ENCODE assay signal across 22 cellular contexts in genomic region chr20:40880716-40881104, GRCh38.
"Had no signal": no experiment of that assay in that cellular context is flagged by ENCODE, and none has a peak within 500 bp of the region (broad histone marks: within the 10 kb centered on the region; RNA-seq: fewer than 3 reads in every experiment).

No MANE protein-coding gene starts in this region.

- H3K4me1 ChIP-seq: gastroesophageal sphincter, right lobe of liver, tibial nerve had no signal

- H3K27ac Mint-ChIP-seq: activated naive CD4-positive, alpha-beta T cell treated with anti-CD3 and anti-CD28 coated beads, Interleukin-2, amount 10 ng/mL, durations not matched to agents 7 days and 5 days; brain; memory B cell; T-cell had no signal

- H3K36me3 ChIP-seq: gastroesophageal sphincter, right lobe of liver, tibial nerve, WERI-Rb-1 had no signal

- DNase-seq: activated CD4-positive, CD25-positive, alpha-beta regulatory T cell treated with anti-CD3 and anti-CD28 coated beads, Interleukin-2, amount 50 U/mL, for 72 hours; activated effector memory CD4-positive, alpha-beta T cell treated with anti-CD3 and anti-CD28 coated beads, Interleukin-2, amount 50 U/mL, for 16 hours; activated naive CD4-positive, alpha-beta T cell treated with anti-CD3 and anti-CD28 coated beads, Interleukin-2, amount 10 ng/mL, durations not matched to agents 7 days and 5 days; anterior cingulate cortex; caudate nucleus; dorsolateral prefrontal cortex; head of caudate nucleus; islet precursor cell; left cardiac atrium; nephron progenitor cell; nucleus accumbens; posterior cingulate gyrus; right lobe of liver; stimulated activated CD4-positive, alpha-beta T cell treated with anti-CD3 and anti-CD28 coated beads, Interleukin-1b, Interleukin-23, amount 100 ng/mL, for 48 hours; stimulated activated naive CD8-positive, alpha-beta T cell treated with anti-CD3 and anti-CD28 coated beads, Interleukin-15, amount 100 ng/mL, for 72 hours; T-cell; WERI-Rb-1 had no signal

- H3K36me3 Mint-ChIP-seq: brain, memory B cell had no signal

- H3K4me3 ChIP-seq: dorsolateral prefrontal cortex, gastroesophageal sphincter, right lobe of liver, skin epidermis, tibial nerve had no signal

- H3K4me3 Mint-ChIP-seq: activated naive CD4-positive, alpha-beta T cell treated with anti-CD3 and anti-CD28 coated beads, Interleukin-2, amount 10 ng/mL, durations not matched to agents 7 days and 5 days; brain; memory B cell; nephron progenitor cell; stimulated activated naive CD8-positive, alpha-beta T cell treated with anti-CD3 and anti-CD28 coated beads, Interleukin-15, amount 100 ng/mL, for 72 hours had no signal

- ATAC-seq: gastroesophageal sphincter; left cardiac atrium; right lobe of liver; stimulated activated naive CD8-positive, alpha-beta T cell treated with anti-CD3 and anti-CD28 coated beads, Interleukin-15, amount 100 ng/mL, for 72 hours; T-cell had no signal

- H3K4me1 Mint-ChIP-seq: brain, memory B cell had no signal

- H3K27me3 ChIP-seq: right lobe of liver, tibial nerve had no signal

- H3K27ac ChIP-seq: dorsolateral prefrontal cortex, gastroesophageal sphincter, right lobe of liver, tibial nerve, WERI-Rb-1 had no signal

- H3K9me3 ChIP-seq: right lobe of liver had no signal

- H3K27me3 Mint-ChIP-seq: stimulated activated naive CD8-positive, alpha-beta T cell treated with anti-CD3 and anti-CD28 coated beads, Interleukin-15, amount 100 ng/mL, for 72 hours; T-cell had no signal
